10 cellular contexts compared by ENCODE assay signal in the genomic region with DNA sequence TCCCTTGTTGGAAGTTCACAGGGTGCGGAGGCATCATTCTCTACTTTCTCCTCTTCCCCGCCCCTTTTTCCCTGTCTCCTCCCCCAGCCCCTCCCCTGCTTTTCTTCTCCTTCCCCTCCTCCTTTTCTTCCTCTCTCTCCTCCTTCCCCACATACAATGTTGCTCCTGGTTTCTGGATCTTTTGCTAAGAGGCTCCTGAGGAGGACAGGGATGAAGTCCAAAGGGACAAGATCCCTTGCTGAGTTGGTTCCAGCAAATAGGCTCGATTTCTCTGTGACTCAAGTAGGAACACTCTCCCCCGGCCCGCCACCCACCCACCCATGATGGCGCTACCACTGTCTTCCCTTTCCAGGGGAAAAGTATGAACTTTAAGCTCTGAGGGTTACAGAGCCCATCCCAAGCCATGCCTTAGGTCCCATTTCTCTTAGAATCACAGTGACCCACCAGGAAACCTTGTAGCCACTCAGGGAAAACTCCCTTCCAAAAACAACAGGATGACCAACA. TPM values are rescaled to one million over a fixed set of nuclear protein-coding genes. Genes with fewer than 3 reads are reported as not detected.
DNase-seq lines count a peak whose midpoint lies in the region; ATAC-seq and TF ChIP-seq lines count a peak whose summit lies in the region.
"Had no signal": no experiment of that assay in that cellular context is flagged by ENCODE, and none has a peak within 500 bp of the region (broad histone marks: within the 10 kb centered on the region; RNA-seq: fewer than 3 reads in every experiment).

No MANE protein-coding gene starts in this region.

- H2AFZ ChIP-seq in GM23338 = peak overlapping the region; percentile 47; the same call in 1 of the 2 replicates
- no peak overlapping the region for H2AFZ ChIP-seq in OCI-LY3 (ENCODE audit: low read depth, low read length)
- H2AFZ ChIP-seq in smooth muscle cell (ENCODE audit: low read depth) = no peak overlapping the region

- peaks cover 19% of the 10 kb centered on the region for H3K4me1 ChIP-seq in GM23338 (ENCODE audit: insufficient read depth)
- H3K4me1 ChIP-seq in OCI-LY3 (ENCODE audit: low read length) = peaks cover 18% of the 10 kb centered on the region
- H3K4me1 ChIP-seq in smooth muscle cell (ENCODE audit: low read depth) = peaks cover 18% of the 10 kb centered on the region

- H3K4me1 Mint-ChIP-seq in GM23338 = peaks cover 24% of the 10 kb centered on the region
- peaks cover 4% of the 10 kb centered on the region for H3K4me1 Mint-ChIP-seq in glutamatergic neuron (ENCODE audit: low read depth, unreplicated experiment)

- H3K4me3 Mint-ChIP-seq in GM23338 (peak overlapping the region; percentile 67), glutamatergic neuron (ENCODE audit: unreplicated experiment) (peak overlapping the region; percentile 80)

- peak; percentile 54 for DNase-seq in GM23338 (ENCODE audit: low spot score)
- no peak for DNase-seq in glutamatergic neuron
- DNase-seq in smooth muscle cell (lab: John Stamatoyannopoulos, UW; ENCODE audit: unreplicated experiment) = no peak
- DNase-seq in RWPE1 (ENCODE audit: low spot score) = no peak
- DNase-seq in NCI-H2029 treated with DMSO at 0.1 percent for 48 hours (lab: John Stamatoyannopoulos, UW) = no peak

- CTCF ChIA-PET in RWPE1 (lab: Yijun Ruan, JAX) = interaction anchor here (0.6 to 1.1 kb wide), 3 partner anchors 21 to 469 kb away, joined by 3 to 5 read pairs (median 3); no protein-coding TSS in a partner anchor

- H3K9me3 Mint-ChIP-seq in GM23338 (no peaks in the 10 kb centered on the region), glutamatergic neuron (ENCODE audit: unreplicated experiment) (peaks cover 5% of the 10 kb centered on the region)
- H3K9me3 Mint-ChIP-seq: stimulated activated naive B cell treated with anti-CD40 and anti-IgM and Interleukin-4, amounts not matched to agents 10 μg/mL and 1 μg/mL and 100 μg/mL, for 72 hours had no signal

- 86% methylated on average over 6 of the region's 6 CpGs for WGBS in smooth muscle cell (ENCODE audit: low lambda C conversion rate)

- no peaks in the 10 kb centered on the region for H3K9me2 ChIP-seq in GM23338 (ENCODE audit: insufficient read depth)

- H3K27me3 ChIP-seq in GM23338 (ENCODE audit: insufficient read depth) (peaks cover 18% of the 10 kb centered on the region), OCI-LY3 (ENCODE audit: low read depth, low read length) (0 out of 2 replicates have a peak, but pooled peaks cover 4% of the 10 kb centered on the region), smooth muscle cell (ENCODE audit: low read depth) (no peaks in the 10 kb centered on the region)
- H3K27me3 ChIP-seq: neutrophil had no signal

- TF ChIP-seq CTCF in GM23338 (conservative IDR thresholded peaks at IDR 0.05; ENCODE audit: low read depth in 2 of 2) (no peak), OCI-LY3 (IDR thresholded peaks at IDR 0.05; ENCODE audit: low read depth, low read length) (no peak), glutamatergic neuron (IDR thresholded peaks at IDR 0.05; ENCODE audit: partially characterized antibody, unreplicated experiment) (no peak), smooth muscle cell (IDR thresholded peaks at IDR 0.05; ENCODE audit: borderline replicate concordance, insufficient read depth, poor library complexity, severe bottlenecking) (no peak), RWPE1 (conservative IDR thresholded peaks at IDR 0.05; ENCODE audit: low read depth) (no peak)

- H4K20me1 ChIP-seq in GM23338 (replicated peaks; ENCODE audit: insufficient read depth) = no peaks in the 10 kb centered on the region
- H4K20me1 ChIP-seq in OCI-LY3 (ENCODE audit: insufficient read depth, low read length) = 0 out of 2 replicates have a peak, but pooled peaks cover 2% of the 10 kb centered on the region
- H4K20me1 ChIP-seq in smooth muscle cell (ENCODE audit: low read depth) = no peaks in the 10 kb centered on the region

- H3K9ac ChIP-seq in OCI-LY3 (ENCODE audit: low read length) = no peak overlapping the region
- no peak overlapping the region for H3K9ac ChIP-seq in smooth muscle cell (ENCODE audit: low read depth)

- H3K79me2 ChIP-seq in GM23338 (replicated peaks; ENCODE audit: insufficient read depth) = no peaks in the 10 kb centered on the region
- peaks cover 26% of the 10 kb centered on the region for H3K79me2 ChIP-seq in OCI-LY3 (ENCODE audit: low read length)
- peaks cover 10% of the 10 kb centered on the region for H3K79me2 ChIP-seq in smooth muscle cell (ENCODE audit: low read depth)

- no peaks in the 10 kb centered on the region for H3K9me3 ChIP-seq in OCI-LY3 (ENCODE audit: insufficient read depth, low read length)
- H3K9me3 ChIP-seq in smooth muscle cell (replicated peaks; ENCODE audit: low read depth) = no peaks in the 10 kb centered on the region
- H3K9me3 ChIP-seq: neutrophil had no signal

- H3K27me3 Mint-ChIP-seq in GM23338 (ENCODE audit: insufficient read depth, low read depth, poor library complexity) = peaks cover 18% of the 10 kb centered on the region
- peaks cover 3% of the 10 kb centered on the region for H3K27me3 Mint-ChIP-seq in glutamatergic neuron (ENCODE audit: unreplicated experiment)
- H3K27me3 Mint-ChIP-seq: stimulated activated naive B cell treated with anti-CD40 and anti-IgM and Interleukin-4, amounts not matched to agents 10 μg/mL and 1 μg/mL and 100 μg/mL, for 72 hours had no signal

- ATAC-seq in GM23338 (peak; percentile 1; the same call in 2 of the 3 replicates), GM18502 (IDR thresholded peaks at IDR 0.05; ENCODE audit: poor library complexity, unreplicated experiment) (no peak)

- POLR2A ChIA-PET in RWPE1 (lab: Yijun Ruan, JAX; ENCODE audit: low non-redundant PET) = no interaction called here

- H3K4me2 ChIP-seq in GM23338 (peak overlapping the region; percentile 74), OCI-LY3 (ENCODE audit: low read length) (peak overlapping the region; percentile 99), smooth muscle cell (peak overlapping the region; percentile 82)

- no peak overlapping the region for H3K27ac Mint-ChIP-seq in GM23338
- H3K27ac Mint-ChIP-seq in glutamatergic neuron (ENCODE audit: unreplicated experiment) = peak overlapping the region; percentile 33

- H3K36me3 ChIP-seq in GM23338 (ENCODE audit: insufficient read depth) (no peaks in the 10 kb centered on the region), OCI-LY3 (replicated peaks; ENCODE audit: low read depth, low read length) (peaks cover 16% of the 10 kb centered on the region), smooth muscle cell (ENCODE audit: low read depth) (no peaks in the 10 kb centered on the region)

- H3K36me3 Mint-ChIP-seq in GM23338 (ENCODE audit: low read depth) = no peaks in the 10 kb centered on the region
- no peaks in the 10 kb centered on the region for H3K36me3 Mint-ChIP-seq in glutamatergic neuron (ENCODE audit: unreplicated experiment)

- H3F3A ChIP-seq in GM23338 (replicated peaks; ENCODE audit: low read depth) (peaks cover 14% of the 10 kb centered on the region), smooth muscle cell (ENCODE audit: low read depth) (peaks cover 9% of the 10 kb centered on the region)

- H3K27ac ChIP-seq in GM23338 (ENCODE audit: low read depth) = no peak overlapping the region
- H3K27ac ChIP-seq in OCI-LY3 (ENCODE audit: low read length) = no peak overlapping the region
- H3K27ac ChIP-seq in smooth muscle cell (ENCODE audit: low read depth) = no peak overlapping the region
- H3K27ac ChIP-seq in RWPE1 = no peak overlapping the region
- H3K27ac ChIP-seq: HL-60 had no signal

- H3K4me3 ChIP-seq in GM23338 (peak overlapping the region; percentile 48), OCI-LY3 (ENCODE audit: low read length) (peak overlapping the region; percentile 74), smooth muscle cell (no peak overlapping the region)

TF ChIP-seq in GM23338, 12 proteins besides CTCF, POLR2A, EP300 and RAD21 (continues in another document):
- TF ChIP-seq POLR2AphosphoS5 (IDR thresholded peaks at IDR 0.05; ENCODE audit: low read depth) (no peak), ZNF331 (CRISPR knock-in tag; IDR thresholded peaks at IDR 0.05; ENCODE audit: low read depth) (no peak), EZH2 (IDR thresholded peaks at IDR 0.05; ENCODE audit: low read depth, unreplicated experiment) (no peak), STAT1 (IDR thresholded peaks at IDR 0.05; ENCODE audit: unreplicated experiment) (no peak), JUNB (IDR thresholded peaks at IDR 0.05; ENCODE audit: unreplicated experiment) (no peak)

RNA-seq across cellular contexts. Expression of gene TFEB, which starts 0.9 kb away (rescaled TPM):
- total RNA-seq in GM23338 (2014; rRNA removed; shearing (Covaris generic)) = 1.7 and 4.3 TPM in 2 replicates
- polyA plus RNA-seq in GM23338 (2016; fragmentation: Nextera tagmentation; extraction: Ambion mirVana) = 1.1 and 1.3 TPM in 2 replicates
- total RNA-seq in glutamatergic neuron (ENCODE audit: unreplicated experiment) = 3.1 TPM
- 3.3 and 15.7 TPM in 2 replicates for total RNA-seq in smooth muscle cell
- polyA plus RNA-seq in smooth muscle cell = 15.3 and 18.2 TPM in 2 replicates

RNA-seq across cellular contexts. Expression of gene PGC, which starts 10.9 kb away (rescaled TPM):
- total RNA-seq in GM23338 (2014; rRNA removed; shearing (Covaris generic)) = not detected in 2 replicates
- polyA plus RNA-seq in GM23338 (2016; fragmentation: Nextera tagmentation; extraction: Ambion mirVana) (not detected in 2 replicates), smooth muscle cell (not detected in 2 replicates)
- total RNA-seq in glutamatergic neuron (ENCODE audit: unreplicated experiment) (not detected), smooth muscle cell (not detected in 2 replicates)

RNA-seq across cellular contexts. Expression of gene FRS3, which starts 43.4 kb away (rescaled TPM):
- total RNA-seq in GM23338 (2014; rRNA removed; shearing (Covaris generic)) = 3.3 and 4.9 TPM in 2 replicates
- polyA plus RNA-seq in GM23338 (2016; fragmentation: Nextera tagmentation; extraction: Ambion mirVana) (1.3 and 2.0 TPM in 2 replicates), smooth muscle cell (4.8 and 6.4 TPM in 2 replicates)
- total RNA-seq in glutamatergic neuron (ENCODE audit: unreplicated experiment) (17.8 TPM), smooth muscle cell (3.1 and 5.6 TPM in 2 replicates)

RNA-seq across cellular contexts. Expression of gene PRICKLE4, which starts 44.3 kb away (rescaled TPM):
- total RNA-seq in GM23338 (2014; rRNA removed; shearing (Covaris generic)) = 0.66 and 0.89 TPM in 2 replicates
- 0.42 and 0.48 TPM in 2 replicates for polyA plus RNA-seq in GM23338 (2016; fragmentation: Nextera tagmentation; extraction: Ambion mirVana)
- 2.3 TPM for total RNA-seq in glutamatergic neuron (ENCODE audit: unreplicated experiment)
- 2.0 TPM in 1 of 2 replicates, not detected in the other for total RNA-seq in smooth muscle cell
- polyA plus RNA-seq in smooth muscle cell = 1.1 TPM in 1 of 2 replicates, not detected in the other

RNA-seq across cellular contexts. Expression of gene TOMM6, which starts 51.2 kb away (rescaled TPM):
- 180 and 195 TPM in 2 replicates for total RNA-seq in GM23338 (2014; rRNA removed; shearing (Covaris generic))
- polyA plus RNA-seq in GM23338 (2016; fragmentation: Nextera tagmentation; extraction: Ambion mirVana) (357 and 372 TPM in 2 replicates), smooth muscle cell (233 and 235 TPM in 2 replicates)
- total RNA-seq in glutamatergic neuron (ENCODE audit: unreplicated experiment) (111 TPM), smooth muscle cell (194 and 253 TPM in 2 replicates)
